Comparison of ENCODE assay signal across 8 cellular contexts in the genomic region with DNA sequence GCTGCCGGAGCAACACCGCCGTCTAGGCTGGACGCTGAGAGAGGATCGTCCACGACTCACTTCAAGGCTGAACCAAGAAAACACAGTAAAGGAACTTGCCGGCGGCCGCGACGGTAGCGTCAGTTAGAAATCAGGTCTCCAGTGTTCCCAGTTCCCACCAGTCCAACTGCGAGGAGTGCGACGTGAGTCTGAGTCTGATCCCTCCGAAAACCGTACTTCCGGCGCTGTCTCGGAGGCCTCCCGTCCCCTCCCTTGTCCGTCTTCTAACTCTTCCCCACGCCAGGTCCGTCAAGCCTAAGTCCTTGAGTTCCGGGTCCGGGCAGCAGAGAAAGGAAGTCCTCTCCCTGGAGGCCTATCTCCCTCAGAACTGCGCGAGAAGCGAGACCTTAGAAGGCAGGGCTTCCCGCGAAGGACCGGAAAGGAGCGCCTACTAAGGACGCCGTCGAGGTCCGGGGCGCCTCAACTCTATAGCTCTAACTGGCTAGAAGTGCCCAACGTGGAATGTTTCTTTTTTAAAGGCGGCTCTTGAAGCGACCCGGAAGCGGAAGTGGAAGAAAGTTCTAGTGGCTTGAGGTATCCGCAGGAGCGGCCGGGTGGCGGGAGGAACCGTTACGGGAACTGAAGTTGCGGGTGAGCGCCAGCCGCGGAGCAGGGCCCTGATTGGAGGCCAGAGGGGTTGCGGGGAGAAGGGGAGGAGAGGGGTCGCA. TPM values are rescaled to one million over a fixed set of nuclear protein-coding genes. Genes with fewer than 3 reads are reported as not detected.
DNase-seq lines count a peak whose midpoint lies in the region; ATAC-seq and TF ChIP-seq lines count a peak whose summit lies in the region.

A gene with protein sequence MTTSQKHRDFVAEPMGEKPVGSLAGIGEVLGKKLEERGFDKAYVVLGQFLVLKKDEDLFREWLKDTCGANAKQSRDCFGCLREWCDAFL (plus strand): TSS at position 563 of the 707 bp plus-strand sequence. CDS start 748 bp downstream, outside the sequence.
A gene with protein sequence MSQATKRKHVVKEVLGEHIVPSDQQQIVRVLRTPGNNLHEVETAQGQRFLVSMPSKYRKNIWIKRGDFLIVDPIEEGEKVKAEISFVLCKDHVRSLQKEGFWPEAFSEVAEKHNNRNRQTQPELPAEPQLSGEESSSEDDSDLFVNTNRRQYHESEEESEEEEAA (minus strand): TSS at position 217 of the 707 bp plus-strand sequence. CDS start 1,768 bp downstream, outside the sequence.

- TF ChIP-seq CTCF in fibroblast of the aortic adventitia (IDR thresholded peaks at IDR 0.05; ENCODE audit: insufficient read depth, low read length): no peak
- TF ChIP-seq CTCF in nephron (IDR thresholded peaks at IDR 0.05; ENCODE audit: unreplicated experiment in 3 of 3): no peak

- H3K36me3 ChIP-seq in HAP-1 (replicated peaks) (peaks cover 62% of the 10 kb centered on the region), MG63 (peaks cover 69% of the 10 kb centered on the region)

- ATAC-seq in stimulated activated naive CD8-positive, alpha-beta T cell treated with anti-CD3 and anti-CD28 coated beads, Interleukin-15, Interleukin-2, amounts not matched to agents 100 U/mL and 50 U/mL, for 24 hours: peak; percentile 91

- H3K4me1 ChIP-seq in HAP-1: no peaks in the 10 kb centered on the region

- DNase-seq in ELF-1 (ENCODE audit: low read depth, low spot score) (peak; percentile 98), HAP-1 (ENCODE audit: low spot score in 2 of 2) (peak; percentile 95 to 97), MG63 (peak; percentile 97), SHP77 (lab: John Stamatoyannopoulos, UW) (peak; percentile 98 to 100), fibroblast of the aortic adventitia (ENCODE audit: low read depth) (peak; percentile 99)
- peak; percentile 84 for DNase-seq in activated T-helper 9 cell treated with anti-CD3 and anti-CD28 coated beads, Interleukin-2, amount 50 U/mL, for 16 hours (ENCODE audit: low read depth)
- peak; percentile 92 for DNase-seq in stimulated activated naive CD8-positive, alpha-beta T cell treated with anti-CD3 and anti-CD28 coated beads, Interleukin-15, Interleukin-2, amounts not matched to agents 100 U/mL and 50 U/mL, for 24 hours

- H3K4me3 Mint-ChIP-seq in nephron: peak within 1 kb of the TSS; percentile 96 to 99 (median 99)

- peaks cover 22% of the 10 kb centered on the region for H3K4me1 Mint-ChIP-seq in nephron

- in situ Hi-C loops in HAP-1 (cut with MboI; ENCODE audit: low sequenced_read_pairs): no loop called here

- H3K27me3 ChIP-seq in HAP-1 (ENCODE audit: low read depth) (no peaks in the 10 kb centered on the region), MG63 (no peaks in the 10 kb centered on the region)

- no peaks in the 10 kb centered on the region for H3K27me3 Mint-ChIP-seq in nephron (ENCODE audit: low read depth)

- H3K27ac Mint-ChIP-seq in nephron: peak within 1 kb of the TSS; percentile 98 to 100 (median 99)

- H3K36me3 Mint-ChIP-seq in nephron (ENCODE audit: low read depth): peaks cover 52% of the 10 kb centered on the region

- H3K4me3 ChIP-seq in HAP-1 (peak within 1 kb of the TSS; percentile 66), MG63 (peak within 1 kb of the TSS; percentile 90), fibroblast of the aortic adventitia (ENCODE audit: low read depth, low read length) (peak within 1 kb of the TSS; percentile 99)

- no peaks in the 10 kb centered on the region for H3K9me3 Mint-ChIP-seq in nephron

- H3K9me3 ChIP-seq in HAP-1: no peaks in the 10 kb centered on the region
- no peaks in the 10 kb centered on the region for H3K9me3 ChIP-seq in MG63

RNA-seq across cellular contexts. Expression of the first gene that starts in this region (rescaled TPM):
- total RNA-seq in MG63 (2014; rRNA removed; shearing (Covaris generic); ENCODE audit: low replicate concordance): 329 and 468 TPM in 2 replicates
- 44.1 and 57.7 TPM in 2 replicates for total RNA-seq in fibroblast of the aortic adventitia (ENCODE audit: low replicate concordance)

RNA-seq across cellular contexts. Expression of the second gene that starts in this region (rescaled TPM):
- total RNA-seq in MG63 (2014; rRNA removed; shearing (Covaris generic); ENCODE audit: low replicate concordance): 17.5 and 32.3 TPM in 2 replicates
- total RNA-seq in fibroblast of the aortic adventitia (ENCODE audit: low replicate concordance): 21.9 and 26.4 TPM in 2 replicates

Comparison
In these comparisons a context has a peak if more than half of its experiments do, and no peak if none do; other contexts are left out.
1. Peak in every context shown above with its lines: DNase-seq, ATAC-seq and H3K4me3 ChIP-seq.